In genomic region chrX:151396042-151396826, GRCh38 we compare ENCODE assay signal across 8 cellular contexts. TPM values are rescaled to one million over a fixed set of nuclear protein-coding genes. Genes with fewer than 3 reads are reported as not detected.
DNase-seq lines count a peak whose midpoint lies in the region; ATAC-seq, FAIRE-seq and TF ChIP-seq lines count a peak whose summit lies in the region.

No MANE protein-coding gene starts in this region.

- H3K4me1 Mint-ChIP-seq in T-helper 1 cell treated with Interleukin-12 subunit alpha and Interleukin-12 subunit beta and Interleukin-4 antibody, amounts not matched to agents 30 μg/mL and 1 μg/mL, for 36 hours (ENCODE audit: low read depth), result peaks cover 46% of the 10 kb centered on the region
- peaks cover 11% of the 10 kb centered on the region for H3K4me1 Mint-ChIP-seq in MCF 10A (ENCODE audit: insufficient read depth, unreplicated experiment)

- POLR2A ChIA-PET in MCF 10A (lab: Yijun Ruan, JAX), result interaction anchor here (0.6 to 2.3 kb wide), 11 partner anchors 10 to 297 kb away, joined by 3 to 9 read pairs (median 5); no protein-coding TSS in a partner anchor

- H3K9me3 ChIP-seq in DOHH2 (ENCODE audit: control insufficient read depth, insufficient read depth, low read length), result no peaks in the 10 kb centered on the region
- H3K9me3 ChIP-seq in kidney (ENCODE audit: control insufficient read depth in 1 of 2, low read length in 2 of 2), result no peaks in the 10 kb centered on the region

- peak overlapping the region; percentile 77 for H3K4me3 ChIP-seq in DOHH2 (ENCODE audit: low read length)
- H3K4me3 ChIP-seq in Jurkat, Clone E6-1 (ENCODE audit: low read length), result peak overlapping the region; percentile 63
- H3K4me3 ChIP-seq in kidney (ENCODE audit: low read length in 2 of 2), result peak overlapping the region; percentile 79 to 80

- H3K4me1 ChIP-seq in DOHH2 (ENCODE audit: control insufficient read depth, low read length) (peaks cover 44% of the 10 kb centered on the region), kidney (ENCODE audit: control insufficient read depth in 1 of 2, insufficient read depth in 1 of 2, low read depth in 1 of 2, low read length in 2 of 2) (no peaks in the 10 kb centered on the region)

- H3K4me2 ChIP-seq in DOHH2 (ENCODE audit: low read length), result peak overlapping the region; percentile 81

- no peak for FAIRE-seq in kidney (lab: Jason Lieb, UNC)

- CTCF ChIA-PET in MCF 10A (lab: Yijun Ruan, JAX), result no interaction called here

- no peaks in the 10 kb centered on the region for H3K9me3 Mint-ChIP-seq in T-helper 1 cell treated with Interleukin-12 subunit alpha and Interleukin-12 subunit beta and Interleukin-4 antibody, amounts not matched to agents 30 μg/mL and 1 μg/mL, for 36 hours
- peaks cover 5% of the 10 kb centered on the region for H3K9me3 Mint-ChIP-seq in MCF 10A (ENCODE audit: unreplicated experiment)

- peaks cover 59% of the 10 kb centered on the region for H3K79me2 ChIP-seq in DOHH2 (ENCODE audit: control insufficient read depth, low read length)

- no peak for TF ChIP-seq CTCF in DOHH2 (IDR thresholded peaks at IDR 0.05; ENCODE audit: low read depth, low read length, poor library complexity, severe bottlenecking)
- TF ChIP-seq CTCF in MCF 10A (IDR thresholded peaks at IDR 0.05; ENCODE audit: unreplicated experiment), result no peak
- TF ChIP-seq CTCF in kidney (IDR thresholded peaks at IDR 0.05; ENCODE audit: borderline replicate concordance, extremely low read depth, insufficient read depth), result no peak

- no peaks in the 10 kb centered on the region for H3K9me2 ChIP-seq in DOHH2 (replicated peaks; ENCODE audit: control insufficient read depth, low read length)

- peaks cover 8% of the 10 kb centered on the region for H3K36me3 Mint-ChIP-seq in T-helper 1 cell treated with Interleukin-12 subunit alpha and Interleukin-12 subunit beta and Interleukin-4 antibody, amounts not matched to agents 30 μg/mL and 1 μg/mL, for 36 hours (ENCODE audit: low read depth)
- peaks cover 4% of the 10 kb centered on the region for H3K36me3 Mint-ChIP-seq in MCF 10A (ENCODE audit: insufficient read depth, unreplicated experiment)

- BruUV-seq in MCF 10A (replicated peaks; lab: Mats Ljungman, UMichigan), result TSS peak; percentile 84

- peak overlapping the region; percentile 94 for H3K27ac Mint-ChIP-seq in T-helper 1 cell treated with Interleukin-12 subunit alpha and Interleukin-12 subunit beta and Interleukin-4 antibody, amounts not matched to agents 30 μg/mL and 1 μg/mL, for 36 hours
- peak overlapping the region; percentile 95 for H3K27ac Mint-ChIP-seq in MCF 10A (ENCODE audit: low read depth, unreplicated experiment)

- intact Hi-C loops in MCF 10A (cut with micrococcal nuclease), result no loop called here
- intact Hi-C loops in kidney (cut with DNase I), result no loop called here

- peaks cover 20% of the 10 kb centered on the region; the same call in 1 of the 2 replicates for H4K20me1 ChIP-seq in DOHH2 (ENCODE audit: control insufficient read depth, insufficient read depth, low read depth, low read length)

- H3K27ac ChIP-seq in DOHH2 (ENCODE audit: low read depth, low read length) (peak overlapping the region; percentile 87), kidney (ENCODE audit: low read depth in 2 of 2, low read length in 2 of 2) (peak overlapping the region; percentile 96)

- peaks cover 28% of the 10 kb centered on the region for H3K36me3 ChIP-seq in DOHH2 (ENCODE audit: control insufficient read depth, low read length)
- no peaks in the 10 kb centered on the region for H3K36me3 ChIP-seq in kidney (ENCODE audit: control insufficient read depth in 1 of 2, insufficient read depth in 2 of 2, low read length in 2 of 2)

- H3K4me3 Mint-ChIP-seq in T-helper 1 cell treated with Interleukin-12 subunit alpha and Interleukin-12 subunit beta and Interleukin-4 antibody, amounts not matched to agents 30 μg/mL and 1 μg/mL, for 36 hours, result peak overlapping the region; percentile 74
- H3K4me3 Mint-ChIP-seq in MCF 10A (ENCODE audit: unreplicated experiment), result peak overlapping the region; percentile 78

- no peaks in the 10 kb centered on the region for H3K27me3 ChIP-seq in DOHH2 (ENCODE audit: control insufficient read depth, low read length)

- peak; percentile 9 for DNase-seq in Jurkat, Clone E6-1 (ENCODE audit: low read depth, low spot score)
- no peak for DNase-seq in MCF 10A (ENCODE audit: unreplicated experiment)
- no peak for DNase-seq in kidney
- DNase-seq in stimulated activated CD4-positive, alpha-beta T cell treated with anti-CD3 and anti-CD28 coated beads, Interleukin-1b, Interleukin-23, amount 100 ng/mL, for 48 hours, result peak; percentile 43
- DNase-seq in HK-2 (ENCODE audit: unreplicated experiment), result no peak

- peak overlapping the region; percentile 52 to 92 for H3K9ac ChIP-seq in kidney (ENCODE audit: low read length in 2 of 2)

- no peaks in the 10 kb centered on the region for H3K27me3 Mint-ChIP-seq in T-helper 1 cell treated with Interleukin-12 subunit alpha and Interleukin-12 subunit beta and Interleukin-4 antibody, amounts not matched to agents 30 μg/mL and 1 μg/mL, for 36 hours (ENCODE audit: low read depth)
- no peaks in the 10 kb centered on the region for H3K27me3 Mint-ChIP-seq in MCF 10A (ENCODE audit: insufficient read depth, unreplicated experiment)

- H3F3A ChIP-seq in DOHH2 (ENCODE audit: control insufficient read depth, insufficient read depth), result no peaks in the 10 kb centered on the region

- peak; percentile 27 for ATAC-seq in GM21529 (IDR thresholded peaks at IDR 0.05; ENCODE audit: unreplicated experiment)

RNA-seq across cellular contexts. Expression of gene VMA21, which starts 0.8 kb away (rescaled TPM):
- 22.7 TPM for polyA plus RNA-seq in Jurkat, Clone E6-1 (2012; ENCODE audit: insufficient read depth, insufficient read length)
- total RNA-seq in MCF 10A (2022) (46.0 and 59.6 TPM in 2 replicates), kidney (38.5 TPM)
- polyA plus RNA-seq in kidney (ENCODE audit: insufficient read depth, low read depth, low replicate concordance), result 16.9 TPM

Comparison
In these comparisons a context has a peak if more than half of its experiments do, and no peak if none do; other contexts are left out.
1. DNase-seq: peak in Jurkat, Clone E6-1 (single experiment) and stimulated activated CD4-positive, alpha-beta T cell treated with anti-CD3 and anti-CD28 coated beads, Interleukin-1b, Interleukin-23, amount 100 ng/mL, for 48 hours (single experiment); none in MCF 10A (single experiment), kidney (single experiment) and HK-2 (single experiment).
2. Peak in every context shown above with its lines, with median percentiles within 50 percentile points of each other: H3K4me3 ChIP-seq.